ENCODE assay signal across 10 cellular contexts in the genomic region with DNA sequence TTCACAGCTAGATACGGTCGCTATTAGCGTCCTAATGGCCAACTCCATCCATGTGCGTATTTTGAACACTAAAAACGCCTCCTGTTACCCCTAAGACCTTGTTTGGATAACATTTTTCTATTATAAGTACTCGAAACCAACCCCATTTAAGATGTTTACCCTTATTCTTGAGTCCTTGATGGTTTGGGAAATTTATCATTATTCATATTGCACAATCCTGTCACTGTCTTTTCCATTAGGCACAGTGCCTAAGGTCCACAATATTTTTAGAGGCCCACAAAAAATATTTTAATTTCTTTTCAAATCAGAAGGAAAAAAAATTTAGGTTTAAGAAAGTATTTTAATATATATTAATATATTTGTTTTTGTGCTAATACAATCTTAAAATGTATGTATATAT. TPM values are rescaled to one million over a fixed set of nuclear protein-coding genes. Genes with fewer than 3 reads are reported as not detected.
DNase-seq lines count a peak whose midpoint lies in the region; ATAC-seq and TF ChIP-seq lines count a peak whose summit lies in the region.
"Had no signal": no experiment of that assay in that cellular context is flagged by ENCODE, and none has a peak within 500 bp of the region (broad histone marks: within the 10 kb centered on the region; RNA-seq: fewer than 3 reads in every experiment).

No MANE protein-coding gene starts in this region.

- ATAC-seq in activated T-helper 17 cell treated with anti-CD3 and anti-CD28 coated beads, Interleukin-2, amount 50 U/mL, for 72 hours (replicated peaks) = no peak

- TF ChIP-seq EP300 in stomach (IDR thresholded peaks at IDR 0.05) = no peak

- no peaks in the 10 kb centered on the region for H3K9me3 ChIP-seq in iPS-18a (ENCODE audit: control insufficient read depth, low read depth, low read length)
- no peaks in the 10 kb centered on the region for H3K9me3 ChIP-seq in stomach

- H3K4me3 ChIP-seq in iPS-18a (ENCODE audit: low read length) (peak overlapping the region; percentile 97), stomach (peak overlapping the region; percentile 69 to 92 (median 88))

- H3K4me3 Mint-ChIP-seq in activated T-helper 17 cell treated with anti-CD3 and anti-CD28 coated beads, Interleukin-2, amount 50 U/mL, for 72 hours = peak overlapping the region; percentile 70

- peaks cover 27% of the 10 kb centered on the region for H3K27me3 Mint-ChIP-seq in activated T-helper 17 cell treated with anti-CD3 and anti-CD28 coated beads, Interleukin-2, amount 50 U/mL, for 72 hours

- TF ChIP-seq POLR2A in stomach (IDR thresholded peaks at IDR 0.05) = no peak

- WGBS in stomach, 5 donors = 56 to 65% (median 60%) methylated on average over 6 of the region's 6 CpGs

- H3K27me3 ChIP-seq in iPS-18a (ENCODE audit: control insufficient read depth, insufficient read depth, low read length) (peaks cover 16% of the 10 kb centered on the region), stomach (peaks cover 0 to 16% (median 3%) of the 10 kb centered on the region in 3 donors)

- H3K9ac ChIP-seq in iPS-18a (ENCODE audit: low read length) = peak overlapping the region; percentile 87

- H3K36me3 ChIP-seq in iPS-18a (ENCODE audit: control insufficient read depth, low read depth, low read length) (no peaks in the 10 kb centered on the region), stomach (no peaks in the 10 kb centered on the region)

- H3K36me3 Mint-ChIP-seq in activated T-helper 17 cell treated with anti-CD3 and anti-CD28 coated beads, Interleukin-2, amount 50 U/mL, for 72 hours (ENCODE audit: low read depth) = no peaks in the 10 kb centered on the region

- H3K9me3 Mint-ChIP-seq in activated T-helper 17 cell treated with anti-CD3 and anti-CD28 coated beads, Interleukin-2, amount 50 U/mL, for 72 hours = no peaks in the 10 kb centered on the region

- no peak overlapping the region for H3K27ac Mint-ChIP-seq in activated T-helper 17 cell treated with anti-CD3 and anti-CD28 coated beads, Interleukin-2, amount 50 U/mL, for 72 hours

- TF ChIP-seq CTCF in stomach (IDR thresholded peaks at IDR 0.05) = no peak

- H3K4me1 ChIP-seq in iPS-18a (ENCODE audit: control insufficient read depth, low read depth, low read length) = peaks cover 14% of the 10 kb centered on the region
- peaks cover 0 to 58% (median 26%) of the 10 kb centered on the region in 4 donors for H3K4me1 ChIP-seq in stomach

- DNase-seq in NCI-H748 (lab: John Stamatoyannopoulos, UW; ENCODE audit: unreplicated experiment) (peak; percentile 54), NCI-H748 treated with DMSO at 0.1 percent for 48 hours (lab: John Stamatoyannopoulos, UW) (no peak), stomach (no peak), T-helper 9 cell (no peak)
- no peak for DNase-seq in central memory CD4-positive, alpha-beta T cell
- DNase-seq in effector CD8-positive, alpha-beta T cell (lab: John Stamatoyannopoulos, UW) = no peak
- DNase-seq: AML-193, NCI-H82 had no signal

- no peaks in the 10 kb centered on the region for H3K4me1 Mint-ChIP-seq in activated T-helper 17 cell treated with anti-CD3 and anti-CD28 coated beads, Interleukin-2, amount 50 U/mL, for 72 hours

- H3K27ac ChIP-seq in iPS-18a (ENCODE audit: low read length) (no peak overlapping the region), stomach (peak overlapping the region in 4 of 5 donors; percentile 96 to 97 (median 96))

- intact Hi-C loops in stomach (cut with DNase I; ENCODE audit: low total_unique reads) = no loop called here

RNA-seq across cellular contexts. Expression of a gene that starts 1.3 kb away (rescaled TPM):
- under 1 TPM; 0.16 to 0.35 TPM for total RNA-seq in activated T-helper 17 cell treated with anti-CD3 and anti-CD28 coated beads, Interleukin-2, amount 50 U/mL, for 72 hours
- 100 to 1,000 TPM in 2 of 5 donors, 10 to 100 TPM in 3; 15.2 to 259 (median 86.2) TPM for total RNA-seq in stomach
- 1 to 10 TPM; 6.2 to 7.7 (median 6.6) TPM for polyA plus RNA-seq in stomach

Comparison
In these comparisons a context has a peak if more than half of its experiments do, and no peak if none do; other contexts are left out.
1. RNA of a gene that starts 1.3 kb away (total RNA-seq): 15.2 to 259 TPM in stomach; 0.16 to 0.35 TPM in activated T-helper 17 cell treated with anti-CD3 and anti-CD28 coated beads, Interleukin-2, amount 50 U/mL, for 72 hours; every median in the first group is over 10 times any median in the second.